Comparison of ENCODE assay signal across 9 cellular contexts in genomic region chr22:35971418-35972119, GRCh38. TPM values are rescaled to one million over a fixed set of nuclear protein-coding genes. Genes with fewer than 3 reads are reported as not detected.
DNase-seq lines count a peak whose midpoint lies in the region; ATAC-seq and TF ChIP-seq lines count a peak whose summit lies in the region.
"Had no signal": no experiment of that assay in that cellular context is flagged by ENCODE, and none has a peak within 500 bp of the region (broad histone marks: within the 10 kb centered on the region; RNA-seq: fewer than 3 reads in every experiment).

No MANE protein-coding gene starts in this region.

- ATAC-seq in GM21367 (IDR thresholded peaks at IDR 0.05; ENCODE audit: unreplicated experiment), result no peak

- WGBS in sigmoid colon, 2 donors, result 58 to 59% methylated on average over 3 of the region's 3 CpGs

- no peak for TF ChIP-seq EP300 in sigmoid colon (IDR thresholded peaks at IDR 0.05)

- H3K27me3 ChIP-seq in DOHH2 (ENCODE audit: control insufficient read depth, low read length) (no peaks in the 10 kb centered on the region), sigmoid colon (no peaks in the 10 kb centered on the region)

- H3K4me3 ChIP-seq in DOHH2 (ENCODE audit: low read length) (peak overlapping the region; percentile 38), OCI-LY7 (ENCODE audit: low read depth, low read length, poor library complexity, severe bottlenecking) (no peak overlapping the region), fibroblast of mammary gland (ENCODE audit: control insufficient read depth, low read depth, low read length) (peak overlapping the region; percentile 14), sigmoid colon (no peak overlapping the region)

- POLR2A ChIA-PET in OCI-LY7 (lab: Charles Lee), result interaction anchor here (0.6 to 1.1 kb wide), 3 partner anchors 9 to 498 kb away, joined by 3 read pairs; no protein-coding TSS in a partner anchor

- H3K27ac ChIP-seq in DOHH2 (ENCODE audit: low read depth, low read length) (peak overlapping the region; percentile 4), OCI-LY7 (ENCODE audit: low read depth, low read length, poor library complexity, severe bottlenecking) (no peak overlapping the region), sigmoid colon (peak overlapping the region; percentile 83 to 89 (median 84))
- H3K27ac ChIP-seq: RWPE1 had no signal

- no peak for TF ChIP-seq POLR2A in sigmoid colon (IDR thresholded peaks at IDR 0.05)

- H2AFZ ChIP-seq in OCI-LY7 (ENCODE audit: low read length), result no peak overlapping the region

- peak; percentile 23 for DNase-seq in OCI-LY7 (ENCODE audit: low spot score)
- peak; percentile 96 for DNase-seq in fibroblast of mammary gland (ENCODE audit: low read depth)
- DNase-seq in sigmoid colon, result no peak
- no peak for DNase-seq in NCI-H748 (lab: John Stamatoyannopoulos, UW; ENCODE audit: unreplicated experiment)
- no peak for DNase-seq in putamen (ENCODE audit: low spot score)
- DNase-seq in globus pallidus (ENCODE audit: low spot score), result no peak

- BruUV-seq in OCI-LY7 (replicated peaks; lab: Mats Ljungman, UMichigan), result no TSS peak

- CTCF ChIA-PET in OCI-LY7 (lab: Charles Lee; ENCODE audit: unreplicated experiment), result no interaction called here

- peaks cover 7% of the 10 kb centered on the region; the same call in 1 of the 2 replicates for H3F3A ChIP-seq in DOHH2 (ENCODE audit: control insufficient read depth, insufficient read depth)

- H3K79me2 ChIP-seq in DOHH2 (ENCODE audit: control insufficient read depth, low read length) (peaks cover 100% of the 10 kb centered on the region), OCI-LY7 (ENCODE audit: insufficient read depth, low read depth, low read length) (peaks cover 7% of the 10 kb centered on the region; the same call in 1 of the 2 replicates)

- H4K20me1 ChIP-seq in DOHH2 (ENCODE audit: control insufficient read depth, insufficient read depth, low read depth, low read length) (peaks cover 4% of the 10 kb centered on the region; the same call in 1 of the 2 replicates), OCI-LY7 (ENCODE audit: insufficient read depth, low read length) (no peaks in the 10 kb centered on the region)

- intact Hi-C loops in OCI-LY7 (cut with micrococcal nuclease; ENCODE audit: unreplicated experiment), result no loop called here
- intact Hi-C loops in sigmoid colon (cut with DNase I), result loop anchor here (5.0 kb wide), 1 partner anchor 56 kb away; the partner anchor contains the start of gene RBFOX2

- no peaks in the 10 kb centered on the region for H3K9me3 ChIP-seq in DOHH2 (ENCODE audit: control insufficient read depth, insufficient read depth, low read length)
- no peaks in the 10 kb centered on the region for H3K9me3 ChIP-seq in OCI-LY7 (ENCODE audit: low read length)
- no peaks in the 10 kb centered on the region for H3K9me3 ChIP-seq in sigmoid colon

- peak overlapping the region; percentile 52 for H3K4me2 ChIP-seq in DOHH2 (ENCODE audit: low read length)
- 0 out of 2 replicates have a peak overlapping the region, but pooled peaks have one; percentile 8 for H3K4me2 ChIP-seq in OCI-LY7 (ENCODE audit: low read length)

- TF ChIP-seq CTCF in DOHH2 (IDR thresholded peaks at IDR 0.05; ENCODE audit: low read depth, low read length, poor library complexity, severe bottlenecking) (no peak), OCI-LY7 (conservative IDR thresholded peaks at IDR 0.05; ENCODE audit: low read length) (no peak), fibroblast of mammary gland (conservative IDR thresholded peaks at IDR 0.05; ENCODE audit: control insufficient read depth, insufficient read depth, low read depth, low read length) (no peak), sigmoid colon (IDR thresholded peaks at IDR 0.05) (no peak)

- H3K36me3 ChIP-seq in DOHH2 (ENCODE audit: control insufficient read depth, low read length) (peaks cover 13% of the 10 kb centered on the region), OCI-LY7 (ENCODE audit: insufficient read depth, low read length) (0 out of 2 replicates have a peak, but pooled peaks cover 7% of the 10 kb centered on the region), sigmoid colon (no peaks in the 10 kb centered on the region)

- peaks cover 38% of the 10 kb centered on the region for H3K4me1 ChIP-seq in DOHH2 (ENCODE audit: control insufficient read depth, low read length)
- peaks cover 13% of the 10 kb centered on the region for H3K4me1 ChIP-seq in OCI-LY7 (ENCODE audit: insufficient read depth, low read length, poor library complexity, severe bottlenecking)
- peaks cover 0 to 89% (median 58%) of the 10 kb centered on the region in 4 donors for H3K4me1 ChIP-seq in sigmoid colon

- H3K9me2 ChIP-seq in DOHH2 (replicated peaks; ENCODE audit: control insufficient read depth, low read length), result no peaks in the 10 kb centered on the region
- no peaks in the 10 kb centered on the region for H3K9me2 ChIP-seq in OCI-LY7 (ENCODE audit: insufficient read depth, low read length)

RNA-seq across cellular contexts. Expression of gene RBFOX2, which starts 57.1 kb away (rescaled TPM):
- total RNA-seq in OCI-LY7 (2014; rRNA removed; shearing (Covaris generic)), result 74.3 and 78.7 TPM in 2 replicates
- 54.3 and 55.4 TPM in 2 replicates for total RNA-seq in OCI-LY7 (2022)
- 100 to 1,000 TPM; 138 to 164 (median 148) TPM for total RNA-seq in sigmoid colon
- polyA plus RNA-seq in sigmoid colon, result 10 to 100 TPM; 11.6 to 32.4 (median 15.6) TPM

Comparison
In these comparisons a context has a peak if more than half of its experiments do, and no peak if none do; other contexts are left out.
1. H3K4me3 ChIP-seq: peak in DOHH2 (single experiment) and fibroblast of mammary gland (single experiment); none in OCI-LY7 (single experiment) and sigmoid colon (0 of 4).
2. DNase-seq: peak in OCI-LY7 (single experiment) and fibroblast of mammary gland (single experiment); none in sigmoid colon (single experiment), NCI-H748 (single experiment), putamen (single experiment) and globus pallidus (single experiment).